1 cellular context compared by ENCODE assay signal in the genomic region with DNA sequence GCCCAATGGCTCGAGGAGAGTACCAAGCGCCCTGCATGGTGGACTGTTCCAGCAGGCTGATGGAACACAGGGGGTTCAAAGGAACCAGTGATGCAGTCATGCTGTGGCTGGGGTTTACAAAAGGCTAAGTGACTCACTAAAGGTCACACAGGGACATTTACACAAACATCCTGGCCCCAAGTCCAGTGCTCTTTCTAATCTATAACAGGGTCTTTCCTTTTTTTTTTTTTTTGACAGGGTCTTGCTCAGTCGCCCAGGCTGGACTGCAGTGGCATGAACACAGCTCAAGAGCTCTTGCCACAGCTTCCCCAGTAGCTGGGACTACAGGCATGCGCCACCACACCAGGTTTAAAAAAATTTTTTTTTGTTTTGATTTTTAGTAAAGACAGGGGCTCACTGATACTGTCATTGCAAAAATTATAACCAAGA.
A peak's percentile ranks its signal among the peaks of the same experiment; 100 is the strongest.
TF ChIP-seq lines count a peak whose summit lies in the region.

No MANE protein-coding gene starts in this region.

TF ChIP-seq in HepG2, 621 proteins besides CTCF, POLR2A, EP300 and RAD21 (continued from another document and continues in another):
- TF ChIP-seq, protein P1, sequence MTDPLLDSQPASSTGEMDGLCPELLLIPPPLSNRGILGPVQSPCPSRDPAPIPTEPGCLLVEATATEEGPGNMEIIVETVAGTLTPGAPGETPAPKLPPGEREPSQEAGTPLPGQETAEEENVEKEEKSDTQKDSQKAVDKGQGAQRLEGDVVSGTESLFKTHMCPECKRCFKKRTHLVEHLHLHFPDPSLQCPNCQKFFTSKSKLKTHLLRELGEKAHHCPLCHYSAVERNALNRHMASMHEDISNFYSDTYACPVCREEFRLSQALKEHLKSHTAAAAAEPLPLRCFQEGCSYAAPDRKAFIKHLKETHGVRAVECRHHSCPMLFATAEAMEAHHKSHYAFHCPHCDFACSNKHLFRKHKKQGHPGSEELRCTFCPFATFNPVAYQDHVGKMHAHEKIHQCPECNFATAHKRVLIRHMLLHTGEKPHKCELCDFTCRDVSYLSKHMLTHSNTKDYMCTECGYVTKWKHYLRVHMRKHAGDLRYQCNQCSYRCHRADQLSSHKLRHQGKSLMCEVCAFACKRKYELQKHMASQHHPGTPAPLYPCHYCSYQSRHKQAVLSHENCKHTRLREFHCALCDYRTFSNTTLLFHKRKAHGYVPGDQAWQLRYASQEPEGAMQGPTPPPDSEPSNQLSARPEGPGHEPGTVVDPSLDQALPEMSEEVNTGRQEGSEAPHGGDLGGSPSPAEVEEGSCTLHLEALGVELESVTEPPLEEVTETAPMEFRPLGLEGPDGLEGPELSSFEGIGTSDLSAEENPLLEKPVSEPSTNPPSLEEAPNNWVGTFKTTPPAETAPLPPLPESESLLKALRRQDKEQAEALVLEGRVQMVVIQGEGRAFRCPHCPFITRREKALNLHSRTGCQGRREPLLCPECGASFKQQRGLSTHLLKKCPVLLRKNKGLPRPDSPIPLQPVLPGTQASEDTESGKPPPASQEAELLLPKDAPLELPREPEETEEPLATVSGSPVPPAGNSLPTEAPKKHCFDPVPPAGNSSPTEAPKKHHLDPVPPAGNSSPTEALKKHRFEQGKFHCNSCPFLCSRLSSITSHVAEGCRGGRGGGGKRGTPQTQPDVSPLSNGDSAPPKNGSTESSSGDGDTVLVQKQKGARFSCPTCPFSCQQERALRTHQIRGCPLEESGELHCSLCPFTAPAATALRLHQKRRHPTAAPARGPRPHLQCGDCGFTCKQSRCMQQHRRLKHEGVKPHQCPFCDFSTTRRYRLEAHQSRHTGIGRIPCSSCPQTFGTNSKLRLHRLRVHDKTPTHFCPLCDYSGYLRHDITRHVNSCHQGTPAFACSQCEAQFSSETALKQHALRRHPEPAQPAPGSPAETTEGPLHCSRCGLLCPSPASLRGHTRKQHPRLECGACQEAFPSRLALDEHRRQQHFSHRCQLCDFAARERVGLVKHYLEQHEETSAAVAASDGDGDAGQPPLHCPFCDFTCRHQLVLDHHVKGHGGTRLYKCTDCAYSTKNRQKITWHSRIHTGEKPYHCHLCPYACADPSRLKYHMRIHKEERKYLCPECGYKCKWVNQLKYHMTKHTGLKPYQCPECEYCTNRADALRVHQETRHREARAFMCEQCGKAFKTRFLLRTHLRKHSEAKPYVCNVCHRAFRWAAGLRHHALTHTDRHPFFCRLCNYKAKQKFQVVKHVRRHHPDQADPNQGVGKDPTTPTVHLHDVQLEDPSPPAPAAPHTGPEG (CRISPR knock-in tag; IDR thresholded peaks at IDR 0.05) = no peak
- TF ChIP-seq HOXA7 (CRISPR knock-in tag; IDR thresholded peaks at IDR 0.05) = no peak
- TF ChIP-seq NCOR1 (IDR thresholded peaks at IDR 0.05; ENCODE audit: borderline replicate concordance, low read length) = peak; percentile 50; the same call in 1 of the 2 replicates
- peak; percentile 44; the same call in 1 of the 2 replicates for TF ChIP-seq PHF8 (CRISPR knock-in tag; IDR thresholded peaks at IDR 0.05)
- TF ChIP-seq, protein P2, sequence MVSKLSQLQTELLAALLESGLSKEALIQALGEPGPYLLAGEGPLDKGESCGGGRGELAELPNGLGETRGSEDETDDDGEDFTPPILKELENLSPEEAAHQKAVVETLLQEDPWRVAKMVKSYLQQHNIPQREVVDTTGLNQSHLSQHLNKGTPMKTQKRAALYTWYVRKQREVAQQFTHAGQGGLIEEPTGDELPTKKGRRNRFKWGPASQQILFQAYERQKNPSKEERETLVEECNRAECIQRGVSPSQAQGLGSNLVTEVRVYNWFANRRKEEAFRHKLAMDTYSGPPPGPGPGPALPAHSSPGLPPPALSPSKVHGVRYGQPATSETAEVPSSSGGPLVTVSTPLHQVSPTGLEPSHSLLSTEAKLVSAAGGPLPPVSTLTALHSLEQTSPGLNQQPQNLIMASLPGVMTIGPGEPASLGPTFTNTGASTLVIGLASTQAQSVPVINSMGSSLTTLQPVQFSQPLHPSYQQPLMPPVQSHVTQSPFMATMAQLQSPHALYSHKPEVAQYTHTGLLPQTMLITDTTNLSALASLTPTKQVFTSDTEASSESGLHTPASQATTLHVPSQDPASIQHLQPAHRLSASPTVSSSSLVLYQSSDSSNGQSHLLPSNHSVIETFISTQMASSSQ (IDR thresholded peaks at IDR 0.05; ENCODE audit: low read depth) = no peak
- TF ChIP-seq, protein P2 (CRISPR knock-in tag; IDR thresholded peaks at IDR 0.05; ENCODE audit: borderline replicate concordance) = 0 out of 2 replicates have a peak, but pooled peaks have one; percentile 43
- peak; percentile 96 for TF ChIP-seq ZNF121 (CRISPR knock-in tag; IDR thresholded peaks at IDR 0.05)
- no peak for TF ChIP-seq SOX6 (IDR thresholded peaks at IDR 0.05)
- TF ChIP-seq SOX6 (CRISPR knock-in tag; IDR thresholded peaks at IDR 0.05) = peak; percentile 84
- TF ChIP-seq, protein P3, sequence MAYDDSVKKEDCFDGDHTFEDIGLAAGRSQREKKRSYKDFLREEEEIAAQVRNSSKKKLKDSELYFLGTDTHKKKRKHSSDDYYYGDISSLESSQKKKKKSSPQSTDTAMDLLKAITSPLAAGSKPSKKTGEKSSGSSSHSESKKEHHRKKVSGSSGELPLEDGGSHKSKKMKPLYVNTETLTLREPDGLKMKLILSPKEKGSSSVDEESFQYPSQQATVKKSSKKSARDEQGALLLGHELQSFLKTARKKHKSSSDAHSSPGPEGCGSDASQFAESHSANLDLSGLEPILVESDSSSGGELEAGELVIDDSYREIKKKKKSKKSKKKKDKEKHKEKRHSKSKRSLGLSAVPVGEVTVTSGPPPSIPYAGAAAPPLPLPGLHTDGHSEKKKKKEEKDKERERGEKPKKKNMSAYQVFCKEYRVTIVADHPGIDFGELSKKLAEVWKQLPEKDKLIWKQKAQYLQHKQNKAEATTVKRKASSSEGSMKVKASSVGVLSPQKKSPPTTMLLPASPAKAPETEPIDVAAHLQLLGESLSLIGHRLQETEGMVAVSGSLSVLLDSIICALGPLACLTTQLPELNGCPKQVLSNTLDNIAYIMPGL (CRISPR knock-in tag; IDR thresholded peaks at IDR 0.05; ENCODE audit: borderline replicate concordance in 1 of 2, low read depth in 1 of 2) = peak; percentile 59 to 61; a peak in 3 of 4 replicates
- TF ChIP-seq MED8 (CRISPR knock-in tag; IDR thresholded peaks at IDR 0.05; ENCODE audit: insufficient replicate concordance) = no peak
- TF ChIP-seq SMAD1 (CRISPR knock-in tag; IDR thresholded peaks at IDR 0.05; ENCODE audit: borderline replicate concordance, low read depth) = no peak
- no peak for TF ChIP-seq ZNF235 (CRISPR knock-in tag; IDR thresholded peaks at IDR 0.05; ENCODE audit: borderline replicate concordance)
- TF ChIP-seq, protein P4, sequence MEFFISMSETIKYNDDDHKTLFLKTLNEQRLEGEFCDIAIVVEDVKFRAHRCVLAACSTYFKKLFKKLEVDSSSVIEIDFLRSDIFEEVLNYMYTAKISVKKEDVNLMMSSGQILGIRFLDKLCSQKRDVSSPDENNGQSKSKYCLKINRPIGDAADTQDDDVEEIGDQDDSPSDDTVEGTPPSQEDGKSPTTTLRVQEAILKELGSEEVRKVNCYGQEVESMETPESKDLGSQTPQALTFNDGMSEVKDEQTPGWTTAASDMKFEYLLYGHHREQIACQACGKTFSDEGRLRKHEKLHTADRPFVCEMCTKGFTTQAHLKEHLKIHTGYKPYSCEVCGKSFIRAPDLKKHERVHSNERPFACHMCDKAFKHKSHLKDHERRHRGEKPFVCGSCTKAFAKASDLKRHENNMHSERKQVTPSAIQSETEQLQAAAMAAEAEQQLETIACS (CRISPR knock-in tag; IDR thresholded peaks at IDR 0.05) = no peak
- TF ChIP-seq GATAD1 (CRISPR knock-in tag; IDR thresholded peaks at IDR 0.05) = no peak
- no peak for TF ChIP-seq CHD2 (IDR thresholded peaks at IDR 0.05; ENCODE audit: low read depth, low read length)
- no peak for TF ChIP-seq ZBTB42 (CRISPR knock-in tag; IDR thresholded peaks at IDR 0.05)
- TF ChIP-seq KMT2A (CRISPR knock-in tag; IDR thresholded peaks at IDR 0.05) = no peak
- no peak for TF ChIP-seq ZFP36L2 (CRISPR knock-in tag; IDR thresholded peaks at IDR 0.05)
- TF ChIP-seq ZNF556 (CRISPR knock-in tag; IDR thresholded peaks at IDR 0.05; ENCODE audit: borderline replicate concordance) = peak; percentile 73; the same call in 1 of the 2 replicates
- no peak; the same call in 1 of the 2 replicates for TF ChIP-seq ZNF547 (CRISPR knock-in tag; IDR thresholded peaks at IDR 0.05)
- no peak for TF ChIP-seq ZFP36 (IDR thresholded peaks at IDR 0.05; ENCODE audit: borderline replicate concordance, low read depth, low read length, partially characterized antibody)
- TF ChIP-seq ZNF337 (CRISPR knock-in tag; IDR thresholded peaks at IDR 0.05; ENCODE audit: borderline replicate concordance, low read depth) = no peak
- TF ChIP-seq, protein P5, sequence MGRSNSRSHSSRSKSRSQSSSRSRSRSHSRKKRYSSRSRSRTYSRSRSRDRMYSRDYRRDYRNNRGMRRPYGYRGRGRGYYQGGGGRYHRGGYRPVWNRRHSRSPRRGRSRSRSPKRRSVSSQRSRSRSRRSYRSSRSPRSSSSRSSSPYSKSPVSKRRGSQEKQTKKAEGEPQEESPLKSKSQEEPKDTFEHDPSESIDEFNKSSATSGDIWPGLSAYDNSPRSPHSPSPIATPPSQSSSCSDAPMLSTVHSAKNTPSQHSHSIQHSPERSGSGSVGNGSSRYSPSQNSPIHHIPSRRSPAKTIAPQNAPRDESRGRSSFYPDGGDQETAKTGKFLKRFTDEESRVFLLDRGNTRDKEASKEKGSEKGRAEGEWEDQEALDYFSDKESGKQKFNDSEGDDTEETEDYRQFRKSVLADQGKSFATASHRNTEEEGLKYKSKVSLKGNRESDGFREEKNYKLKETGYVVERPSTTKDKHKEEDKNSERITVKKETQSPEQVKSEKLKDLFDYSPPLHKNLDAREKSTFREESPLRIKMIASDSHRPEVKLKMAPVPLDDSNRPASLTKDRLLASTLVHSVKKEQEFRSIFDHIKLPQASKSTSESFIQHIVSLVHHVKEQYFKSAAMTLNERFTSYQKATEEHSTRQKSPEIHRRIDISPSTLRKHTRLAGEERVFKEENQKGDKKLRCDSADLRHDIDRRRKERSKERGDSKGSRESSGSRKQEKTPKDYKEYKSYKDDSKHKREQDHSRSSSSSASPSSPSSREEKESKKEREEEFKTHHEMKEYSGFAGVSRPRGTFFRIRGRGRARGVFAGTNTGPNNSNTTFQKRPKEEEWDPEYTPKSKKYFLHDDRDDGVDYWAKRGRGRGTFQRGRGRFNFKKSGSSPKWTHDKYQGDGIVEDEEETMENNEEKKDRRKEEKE (IDR thresholded peaks at IDR 0.05) = no peak
- no peak for TF ChIP-seq ZNF230 (CRISPR knock-in tag; IDR thresholded peaks at IDR 0.05)
- TF ChIP-seq ZNF678 (CRISPR knock-in tag; IDR thresholded peaks at IDR 0.05) = no peak
- TF ChIP-seq ZFX (CRISPR knock-in tag; IDR thresholded peaks at IDR 0.05; ENCODE audit: low read depth) = peak; percentile 56
- TF ChIP-seq EZH2 (conservative IDR thresholded peaks at IDR 0.05; ENCODE audit: low read depth, low read length) = no peak
- TF ChIP-seq MYNN (CRISPR knock-in tag; IDR thresholded peaks at IDR 0.05; ENCODE audit: low read depth) = no peak
- TF ChIP-seq ZNF3 (CRISPR knock-in tag; IDR thresholded peaks at IDR 0.05) = peak; percentile 84
- TF ChIP-seq, protein P6, sequence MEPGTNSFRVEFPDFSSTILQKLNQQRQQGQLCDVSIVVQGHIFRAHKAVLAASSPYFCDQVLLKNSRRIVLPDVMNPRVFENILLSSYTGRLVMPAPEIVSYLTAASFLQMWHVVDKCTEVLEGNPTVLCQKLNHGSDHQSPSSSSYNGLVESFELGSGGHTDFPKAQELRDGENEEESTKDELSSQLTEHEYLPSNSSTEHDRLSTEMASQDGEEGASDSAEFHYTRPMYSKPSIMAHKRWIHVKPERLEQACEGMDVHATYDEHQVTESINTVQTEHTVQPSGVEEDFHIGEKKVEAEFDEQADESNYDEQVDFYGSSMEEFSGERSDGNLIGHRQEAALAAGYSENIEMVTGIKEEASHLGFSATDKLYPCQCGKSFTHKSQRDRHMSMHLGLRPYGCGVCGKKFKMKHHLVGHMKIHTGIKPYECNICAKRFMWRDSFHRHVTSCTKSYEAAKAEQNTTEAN (CRISPR knock-in tag; conservative IDR thresholded peaks at IDR 0.05) = peak; percentile 78; the same call in 1 of the 2 replicates
- TF ChIP-seq GPN1 (CRISPR knock-in tag; IDR thresholded peaks at IDR 0.05; ENCODE audit: borderline replicate concordance) = no peak
- TF ChIP-seq, protein P7, sequence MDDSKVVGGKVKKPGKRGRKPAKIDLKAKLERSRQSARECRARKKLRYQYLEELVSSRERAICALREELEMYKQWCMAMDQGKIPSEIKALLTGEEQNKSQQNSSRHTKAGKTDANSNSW (CRISPR knock-in tag; IDR thresholded peaks at IDR 0.05; ENCODE audit: borderline replicate concordance) = no peak
- no peak for TF ChIP-seq FOXK2 (IDR thresholded peaks at IDR 0.05)
- TF ChIP-seq, protein P8, sequence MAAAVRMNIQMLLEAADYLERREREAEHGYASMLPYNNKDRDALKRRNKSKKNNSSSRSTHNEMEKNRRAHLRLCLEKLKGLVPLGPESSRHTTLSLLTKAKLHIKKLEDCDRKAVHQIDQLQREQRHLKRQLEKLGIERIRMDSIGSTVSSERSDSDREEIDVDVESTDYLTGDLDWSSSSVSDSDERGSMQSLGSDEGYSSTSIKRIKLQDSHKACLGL (CRISPR knock-in tag; IDR thresholded peaks at IDR 0.05) = no peak
- no peak for TF ChIP-seq ZFP82 (CRISPR knock-in tag; IDR thresholded peaks at IDR 0.05; ENCODE audit: borderline replicate concordance)
- TF ChIP-seq, protein P9, sequence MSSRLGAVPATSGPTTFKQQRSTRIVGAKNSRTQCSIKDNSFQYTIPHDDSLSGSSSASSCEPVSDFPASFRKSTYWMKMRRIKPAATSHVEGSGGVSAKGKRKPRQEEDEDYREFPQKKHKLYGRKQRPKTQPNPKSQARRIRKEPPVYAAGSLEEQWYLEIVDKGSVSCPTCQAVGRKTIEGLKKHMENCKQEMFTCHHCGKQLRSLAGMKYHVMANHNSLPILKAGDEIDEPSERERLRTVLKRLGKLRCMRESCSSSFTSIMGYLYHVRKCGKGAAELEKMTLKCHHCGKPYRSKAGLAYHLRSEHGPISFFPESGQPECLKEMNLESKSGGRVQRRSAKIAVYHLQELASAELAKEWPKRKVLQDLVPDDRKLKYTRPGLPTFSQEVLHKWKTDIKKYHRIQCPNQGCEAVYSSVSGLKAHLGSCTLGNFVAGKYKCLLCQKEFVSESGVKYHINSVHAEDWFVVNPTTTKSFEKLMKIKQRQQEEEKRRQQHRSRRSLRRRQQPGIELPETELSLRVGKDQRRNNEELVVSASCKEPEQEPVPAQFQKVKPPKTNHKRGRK (CRISPR knock-in tag; IDR thresholded peaks at IDR 0.05) = no peak
- TF ChIP-seq CCAR2 (optimal IDR thresholded peaks at IDR 0.05; ENCODE audit: low read depth, low read length) = no peak
- TF ChIP-seq CBX2 (IDR thresholded peaks at IDR 0.05; ENCODE audit: low read depth, low read length) = no peak
- no peak for TF ChIP-seq CBX2 (CRISPR knock-in tag; IDR thresholded peaks at IDR 0.05; ENCODE audit: low read depth)
- TF ChIP-seq NR2F2 (IDR thresholded peaks at IDR 0.05; ENCODE audit: borderline replicate concordance, low read depth) = peak; percentile 89
- no peak for TF ChIP-seq JDP2 (CRISPR knock-in tag; IDR thresholded peaks at IDR 0.05; ENCODE audit: borderline replicate concordance)
- TF ChIP-seq ZNF44 (CRISPR knock-in tag; IDR thresholded peaks at IDR 0.05) = no peak
